In genomic region chr19:40450664-40451063, GRCh38 we compare ENCODE assay signal across 2 cellular contexts.
TF ChIP-seq lines count a peak whose summit lies in the region.

No MANE protein-coding gene starts in this region.

TF ChIP-seq in IMR-90, 13 proteins besides CTCF, POLR2A, EP300 and RAD21:
- TF ChIP-seq RCOR1 (IDR thresholded peaks at IDR 0.05; ENCODE audit: insufficient replicate concordance, low read length): no peak
- TF ChIP-seq MAFK (IDR thresholded peaks at IDR 0.05; ENCODE audit: low read depth, low read length): no peak
- TF ChIP-seq MAZ (IDR thresholded peaks at IDR 0.05; ENCODE audit: borderline replicate concordance, low read depth, low read length): no peak
- TF ChIP-seq NFE2L2 (IDR thresholded peaks at IDR 0.05; ENCODE audit: low read depth, low read length): no peak

TF ChIP-seq in WTC11, 78 proteins besides CTCF, POLR2A, EP300 and RAD21:
- TF ChIP-seq CREB1 (CRISPR knock-in tag; IDR thresholded peaks at IDR 0.05): no peak
- no peak for TF ChIP-seq ZNF219 (CRISPR knock-in tag; IDR thresholded peaks at IDR 0.05; ENCODE audit: borderline replicate concordance)
- TF ChIP-seq ATF3 (CRISPR knock-in tag; conservative IDR thresholded peaks at IDR 0.05): no peak
- no peak for TF ChIP-seq ZBTB21 (CRISPR knock-in tag; IDR thresholded peaks at IDR 0.05; ENCODE audit: borderline replicate concordance)
- TF ChIP-seq ZNF317 (CRISPR knock-in tag; IDR thresholded peaks at IDR 0.05; ENCODE audit: borderline replicate concordance, low read depth): no peak
- no peak for TF ChIP-seq RORB (CRISPR knock-in tag; IDR thresholded peaks at IDR 0.05)
